ENCODE assay signal across 9 cellular contexts in the genomic region with DNA sequence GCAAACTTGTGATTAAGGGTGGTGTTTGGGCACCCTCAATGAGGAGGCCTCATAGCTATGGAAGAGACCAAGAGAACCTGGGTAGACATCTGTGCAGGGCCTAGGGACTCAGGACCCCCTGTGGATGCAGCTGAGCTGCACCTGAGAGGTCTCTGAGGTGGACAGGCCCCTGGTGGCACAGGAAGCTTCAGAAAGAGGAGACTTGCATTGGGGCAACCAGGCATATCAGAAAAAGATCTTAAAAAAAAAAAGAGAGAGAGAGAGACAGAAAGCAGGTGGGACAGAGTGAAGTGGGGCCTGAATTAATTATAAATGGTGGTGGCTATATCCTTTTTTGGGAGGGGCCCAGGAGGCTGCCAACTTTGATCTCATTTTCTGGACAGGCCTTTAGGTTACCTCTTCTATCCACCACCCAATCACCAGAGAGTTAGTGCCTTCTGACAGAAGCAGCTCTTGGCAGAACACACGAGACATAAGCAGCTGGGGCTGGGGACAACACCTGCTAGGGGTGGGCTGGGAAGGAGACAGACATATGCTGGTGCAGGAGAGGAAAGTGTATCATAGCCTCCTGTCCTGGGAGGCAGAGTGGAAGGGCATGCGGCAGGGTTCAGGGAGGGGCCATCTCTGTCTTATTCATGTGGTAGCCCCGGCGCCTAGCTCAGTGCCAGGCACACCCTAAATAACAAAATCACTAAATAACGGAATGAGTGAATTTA. TPM values are rescaled to one million over a fixed set of nuclear protein-coding genes. Genes with fewer than 3 reads are reported as not detected.
DNase-seq lines count a peak whose midpoint lies in the region; ATAC-seq and TF ChIP-seq lines count a peak whose summit lies in the region.
"Had no signal": no experiment of that assay in that cellular context is flagged by ENCODE, and none has a peak within 500 bp of the region (broad histone marks: within the 10 kb centered on the region; RNA-seq: fewer than 3 reads in every experiment).

No MANE protein-coding gene starts in this region.

- no peaks in the 10 kb centered on the region for H3K27me3 ChIP-seq in cardiac muscle cell
- H3K27me3 ChIP-seq in uterus: no peaks in the 10 kb centered on the region

- no peaks in the 10 kb centered on the region for H3K36me3 ChIP-seq in cardiac muscle cell
- no peaks in the 10 kb centered on the region for H3K36me3 ChIP-seq in uterus

- peaks cover 60% of the 10 kb centered on the region for H3K4me1 Mint-ChIP-seq in activated T-helper 1 cell treated with anti-CD3 and anti-CD28 coated beads, Interleukin-12 subunit alpha, Interleukin-12 subunit beta, Interleukin-2, Interleukin-4 antibody, amounts not matched to agents 30 ng/mL and 10 ng/mL and 1 ng/mL, durations not matched to agents 14 hours and 24 hours and 36 hours (ENCODE audit: low read depth)
- H3K4me1 Mint-ChIP-seq in memory B cell: peaks cover 39% of the 10 kb centered on the region

- H3K27me3 Mint-ChIP-seq in activated T-helper 1 cell treated with anti-CD3 and anti-CD28 coated beads, Interleukin-12 subunit alpha, Interleukin-12 subunit beta, Interleukin-2, Interleukin-4 antibody, amounts not matched to agents 30 ng/mL and 10 ng/mL and 1 ng/mL, durations not matched to agents 14 hours and 24 hours and 36 hours (ENCODE audit: insufficient read depth): peaks cover 2% of the 10 kb centered on the region
- no peaks in the 10 kb centered on the region for H3K27me3 Mint-ChIP-seq in memory B cell

- no peak for TF ChIP-seq POLR2A in uterus (IDR thresholded peaks at IDR 0.05)

- DNase-seq in cardiac muscle cell (ENCODE audit: low read depth in 1 of 2, low spot score in 1 of 2) (no peak), Right ventricle myocardium inferior (ENCODE audit: missing footprints) (no peak), memory B cell (ENCODE audit: low spot score in 2 of 2) (no peak), uterus (no peak), SIG-M5 (lab: John Stamatoyannopoulos, UW) (no peak)
- DNase-seq in activated T-helper 1 cell treated with anti-CD3 and anti-CD28 coated beads, Interleukin-12 subunit alpha, Interleukin-12 subunit beta, Interleukin-2, Interleukin-4 antibody, amounts not matched to agents 30 ng/mL and 10 ng/mL and 1 ng/mL, durations not matched to agents 14 hours and 24 hours and 36 hours (ENCODE audit: low spot score): no peak
- no peak for DNase-seq in activated effector memory CD4-positive, alpha-beta T cell treated with anti-CD3 and anti-CD28 coated beads, Interleukin-2, amount 50 U/mL, for 16 hours
- DNase-seq: mammary epithelial cell had no signal

- H3K9me3 ChIP-seq in cardiac muscle cell (ENCODE audit: low read depth) (no peaks in the 10 kb centered on the region), uterus (no peaks in the 10 kb centered on the region)

- peaks cover 46% of the 10 kb centered on the region for H3K4me1 ChIP-seq in cardiac muscle cell (ENCODE audit: low read depth)
- peaks cover 32 to 42% of the 10 kb centered on the region in 2 donors for H3K4me1 ChIP-seq in uterus

- H3K36me3 Mint-ChIP-seq in activated T-helper 1 cell treated with anti-CD3 and anti-CD28 coated beads, Interleukin-12 subunit alpha, Interleukin-12 subunit beta, Interleukin-2, Interleukin-4 antibody, amounts not matched to agents 30 ng/mL and 10 ng/mL and 1 ng/mL, durations not matched to agents 14 hours and 24 hours and 36 hours (ENCODE audit: low read depth): no peaks in the 10 kb centered on the region
- H3K36me3 Mint-ChIP-seq in memory B cell: no peaks in the 10 kb centered on the region

- no peaks in the 10 kb centered on the region for H3K9me3 Mint-ChIP-seq in activated T-helper 1 cell treated with anti-CD3 and anti-CD28 coated beads, Interleukin-12 subunit alpha, Interleukin-12 subunit beta, Interleukin-2, Interleukin-4 antibody, amounts not matched to agents 30 ng/mL and 10 ng/mL and 1 ng/mL, durations not matched to agents 14 hours and 24 hours and 36 hours
- no peaks in the 10 kb centered on the region for H3K9me3 Mint-ChIP-seq in memory B cell

- H3K27ac ChIP-seq in cardiac muscle cell (peak overlapping the region; percentile 96), uterus (peak overlapping the region; percentile 98 to 100)

- H3K27ac Mint-ChIP-seq in activated T-helper 1 cell treated with anti-CD3 and anti-CD28 coated beads, Interleukin-12 subunit alpha, Interleukin-12 subunit beta, Interleukin-2, Interleukin-4 antibody, amounts not matched to agents 30 ng/mL and 10 ng/mL and 1 ng/mL, durations not matched to agents 14 hours and 24 hours and 36 hours: peak overlapping the region; percentile 7
- no peak overlapping the region for H3K27ac Mint-ChIP-seq in memory B cell

- no peak overlapping the region for H3K4me3 Mint-ChIP-seq in activated T-helper 1 cell treated with anti-CD3 and anti-CD28 coated beads, Interleukin-12 subunit alpha, Interleukin-12 subunit beta, Interleukin-2, Interleukin-4 antibody, amounts not matched to agents 30 ng/mL and 10 ng/mL and 1 ng/mL, durations not matched to agents 14 hours and 24 hours and 36 hours
- peak overlapping the region; percentile 12 for H3K4me3 Mint-ChIP-seq in memory B cell

- no peak for ATAC-seq in Right ventricle myocardium inferior
- no peak for ATAC-seq in memory B cell (ENCODE audit: low read depth)
- ATAC-seq in HG02678 (IDR thresholded peaks at IDR 0.05; ENCODE audit: unreplicated experiment): no peak

- TF ChIP-seq CTCF in cardiac muscle cell (IDR thresholded peaks at IDR 0.05; ENCODE audit: low read depth, low read length) (no peak), uterus (IDR thresholded peaks at IDR 0.05) (no peak)

- intact Hi-C loops in Right ventricle myocardium inferior (cut with DNase I) (loop anchor here (2.0 kb wide), 1 partner anchor 30 kb away; no protein-coding TSS in a partner anchor), uterus (cut with DNase I; ENCODE audit: low total_unique reads) (loop anchor here (5.0 kb wide), 1 partner anchor 52 kb away; no protein-coding TSS in a partner anchor)
- intact Hi-C loops in activated T-helper 1 cell treated with anti-CD3 and anti-CD28 coated beads, Interleukin-12 subunit alpha, Interleukin-12 subunit beta, Interleukin-2, Interleukin-4 antibody, amounts not matched to agents 30 ng/mL and 10 ng/mL and 1 ng/mL, durations not matched to agents 14 hours and 24 hours and 36 hours (cut with micrococcal nuclease): no loop called here

- H3K4me3 ChIP-seq in cardiac muscle cell (no peak overlapping the region), uterus (peak overlapping the region in 1 of 2 donors; percentile 2)

RNA-seq across cellular contexts. Expression of a gene that starts 46.6 kb away (rescaled TPM):
- total RNA-seq in cardiac muscle cell (9.2 and 18.3 TPM in 2 replicates), Right ventricle myocardium inferior (8.2 TPM), uterus (10 to 100 TPM in 1 of 4 donors, 1 to 10 TPM in 3; 4.9 to 59.1 (median 8.6) TPM)
- polyA plus RNA-seq in cardiac muscle cell: 11.4 and 14.3 TPM in 2 replicates
- 7.3 and 8.7 TPM in 2 replicates for total RNA-seq in activated T-helper 1 cell treated with anti-CD3 and anti-CD28 coated beads, Interleukin-12 subunit alpha, Interleukin-12 subunit beta, Interleukin-2, Interleukin-4 antibody, amounts not matched to agents 30 ng/mL and 10 ng/mL and 1 ng/mL, durations not matched to agents 14 hours and 24 hours and 36 hours

RNA-seq across cellular contexts. Expression of a gene that starts 48.2 kb away (rescaled TPM):
- total RNA-seq in cardiac muscle cell (103 and 105 TPM in 2 replicates), Right ventricle myocardium inferior (105 TPM), uterus (100 to 1,000 TPM in 2 of 4 donors, 10 to 100 TPM in 2; 66.2 to 212 (median 90.9) TPM)
- polyA plus RNA-seq in cardiac muscle cell: 82.9 and 108 TPM in 2 replicates
- 96.5 and 99.6 TPM in 2 replicates for total RNA-seq in activated T-helper 1 cell treated with anti-CD3 and anti-CD28 coated beads, Interleukin-12 subunit alpha, Interleukin-12 subunit beta, Interleukin-2, Interleukin-4 antibody, amounts not matched to agents 30 ng/mL and 10 ng/mL and 1 ng/mL, durations not matched to agents 14 hours and 24 hours and 36 hours
